In genomic region chr4:184884863-184885262, GRCh38 we compare ENCODE assay signal across 23 cellular contexts. TPM values are rescaled to one million over a fixed set of nuclear protein-coding genes. Genes with fewer than 3 reads are reported as not detected.
A peak's percentile ranks its signal among the peaks of the same experiment; 100 is the strongest.
DNase-seq lines count a peak whose midpoint lies in the region; ATAC-seq and TF ChIP-seq lines count a peak whose summit lies in the region.
"Had no signal": no experiment of that assay in that cellular context is flagged by ENCODE, and none has a peak within 500 bp of the region (broad histone marks: within the 10 kb centered on the region; RNA-seq: fewer than 3 reads in every experiment).

No MANE protein-coding gene starts in this region.

- WGBS in right lobe of liver (ENCODE audit: insufficient coverage, low coverage, low lambda C conversion rate, missing lambda C conversion rate): 22% methylated on average over 4 of the region's 5 CpGs

- no peak overlapping the region for H3K27ac Mint-ChIP-seq in WTC11
- H3K27ac Mint-ChIP-seq: CD14-positive monocyte; CD4-positive, alpha-beta T cell; CD8-positive, alpha-beta memory T cell; GM23338; H9 had no signal

- H3K27ac ChIP-seq in right lobe of liver: peak overlapping the region in 1 of 3 donors; percentile 86
- peak overlapping the region; percentile 37 for H3K27ac ChIP-seq in subcutaneous abdominal adipose tissue (ENCODE audit: low read depth, low read length)
- H3K27ac ChIP-seq: A549; BLaER1 treated with 17β-estradiol and CSF1 and Interleukin-3, amounts not matched to agents 10 nM and 100 nM had no signal

- H3K4me1 ChIP-seq in right lobe of liver (peaks cover 0 to 66% (median 32%) of the 10 kb centered on the region in 4 donors), subcutaneous abdominal adipose tissue (ENCODE audit: control insufficient read depth in 5 of 5, insufficient read depth in 5 of 5, low read length in 5 of 5) (peaks cover 2 to 55% (median 44%) of the 10 kb centered on the region in 5 donors)
- H3K4me1 ChIP-seq: A549, BE2C had no signal

- H3K9me3 Mint-ChIP-seq in WTC11: no peaks in the 10 kb centered on the region
- H3K9me3 Mint-ChIP-seq: CD4-positive, alpha-beta T cell; CD8-positive, alpha-beta memory T cell; GM23338; H9 had no signal

- H3K36me3 ChIP-seq in right lobe of liver: no peaks in the 10 kb centered on the region
- no peaks in the 10 kb centered on the region for H3K36me3 ChIP-seq in subcutaneous abdominal adipose tissue (ENCODE audit: control insufficient read depth in 5 of 5, insufficient read depth in 5 of 5, low read length in 5 of 5)
- H3K36me3 ChIP-seq: BE2C; BLaER1 treated with 17β-estradiol and CSF1 and Interleukin-3, amounts not matched to agents 10 nM and 100 nM had no signal

- H3K27me3 ChIP-seq in right lobe of liver (no peaks in the 10 kb centered on the region), subcutaneous abdominal adipose tissue (ENCODE audit: control insufficient read depth in 5 of 5, insufficient read depth in 4 of 5, low read length in 5 of 5) (no peaks in the 10 kb centered on the region)
- H3K27me3 ChIP-seq: BE2C; BLaER1 treated with 17β-estradiol and CSF1 and Interleukin-3, amounts not matched to agents 10 nM and 100 nM had no signal

- no peak overlapping the region for H3K4me3 Mint-ChIP-seq in WTC11
- H3K4me3 Mint-ChIP-seq: CD14-positive monocyte; CD4-positive, alpha-beta T cell; CD8-positive, alpha-beta memory T cell; GM23338; H9 had no signal

- H3K36me3 Mint-ChIP-seq in WTC11: no peaks in the 10 kb centered on the region
- H3K36me3 Mint-ChIP-seq: CD14-positive monocyte; CD8-positive, alpha-beta memory T cell had no signal

- H3K4me3 ChIP-seq in right lobe of liver: no peak overlapping the region
- no peak overlapping the region for H3K4me3 ChIP-seq in subcutaneous abdominal adipose tissue (ENCODE audit: low read depth in 1 of 5, low read length in 5 of 5)
- H3K4me3 ChIP-seq: A549; BLaER1 treated with 17β-estradiol and CSF1 and Interleukin-3, amounts not matched to agents 10 nM and 100 nM; GM12878; GM23338 had no signal

- DNase-seq in WTC11 (ENCODE audit: low spot score): no peak
- DNase-seq in left lobe of liver (ENCODE audit: low spot score): no peak
- no peak for DNase-seq in right lobe of liver
- no peak for DNase-seq in activated CD4-positive, alpha-beta T cell treated with anti-CD3 and anti-CD28 coated beads for 48 hours
- DNase-seq in activated naive CD4-positive, alpha-beta T cell (lab: John Stamatoyannopoulos, UW): no peak
- DNase-seq: 8988T; ACHN; BE2C; CD4-positive, alpha-beta T cell; CD8-positive, alpha-beta memory T cell; DMS 273 treated with DMSO at 0.1 percent for 48 hours; DMS79; EL; GDM1; H9 had no signal

- H3K9ac ChIP-seq in subcutaneous abdominal adipose tissue (ENCODE audit: low read length in 5 of 5): no peak overlapping the region
- H3K9ac ChIP-seq: BLaER1 treated with 17β-estradiol and CSF1 and Interleukin-3, amounts not matched to agents 10 nM and 100 nM had no signal

- intact Hi-C loops in right lobe of liver (cut with DNase I): loop anchor here in 1 of 2 donors (10.0 kb wide), 1 partner anchor 70 kb away; no protein-coding TSS in a partner anchor

- H3K9me3 ChIP-seq in right lobe of liver (no peaks in the 10 kb centered on the region), subcutaneous abdominal adipose tissue (ENCODE audit: control insufficient read depth in 5 of 5, low read length in 5 of 5) (no peaks in the 10 kb centered on the region)
- H3K9me3 ChIP-seq: A549; BE2C; BLaER1 treated with 17β-estradiol and CSF1 and Interleukin-3, amounts not matched to agents 10 nM and 100 nM had no signal

- CTCF ChIA-PET in WTC11 (lab: Charles Lee): no interaction called here

- TF ChIP-seq CTCF in WTC11 (IDR thresholded peaks at IDR 0.05) (no peak), right lobe of liver (IDR thresholded peaks at IDR 0.05) (no peak)

- POLR2A ChIA-PET in WTC11 (lab: Charles Lee): no interaction called here

- no peak for TF ChIP-seq POLR2A in right lobe of liver (IDR thresholded peaks at IDR 0.05)

- H3K4me1 Mint-ChIP-seq in WTC11: peaks cover 3% of the 10 kb centered on the region; the same call in 1 of the 2 replicates
- H3K4me1 Mint-ChIP-seq: CD8-positive, alpha-beta memory T cell; GM23338 had no signal

- ATAC-seq in WTC11 (no peak), left lobe of liver (peak; percentile 57), right lobe of liver (peak; percentile 59 to 70 (median 64)), GM18498 (IDR thresholded peaks at IDR 0.05; ENCODE audit: unreplicated experiment) (no peak)
- ATAC-seq: A549, GM12878, GM23338, HCT116 had no signal

- no peaks in the 10 kb centered on the region; the same call in 1 of the 2 replicates for H3K27me3 Mint-ChIP-seq in WTC11 (ENCODE audit: low read depth)

TF ChIP-seq in WTC11, 78 proteins besides CTCF, POLR2A, EP300 and RAD21:
- TF ChIP-seq NR3C1 (CRISPR knock-in tag; conservative IDR thresholded peaks at IDR 0.05; ENCODE audit: low read depth): no peak
- TF ChIP-seq GABPB1 (CRISPR knock-in tag; IDR thresholded peaks at IDR 0.05): 0 out of 2 replicates have a peak, but pooled peaks have one; percentile 47

RNA-seq across cellular contexts. Expression of gene ACSL1, which starts 59.1 kb away (rescaled TPM):
- 5.1 to 6.6 TPM (median 5.9 TPM) in 3 replicates for total RNA-seq in WTC11 (2021)
- total RNA-seq in left lobe of liver: 818 TPM
- total RNA-seq in right lobe of liver: 1,000 to 10,000 TPM in 1 of 6 experiments, 100 to 1,000 TPM in 5; 544 to 1,154 (median 743) TPM

Comparison
In these comparisons a context has a peak if more than half of its experiments do, and no peak if none do; other contexts are left out.
1. ATAC-seq: peak in left lobe of liver (single experiment) and right lobe of liver (4 of 4); none in WTC11 (single experiment) and GM18498 (single experiment).
2. RNA of gene ACSL1, which starts 59.1 kb away (total RNA-seq): 818 TPM in left lobe of liver (single experiment) and 544 to 1,154 TPM in right lobe of liver; 5.1 to 6.6 TPM in WTC11; every median in the first group is over 10 times any median in the second.